ENCODE assay signal across 21 cellular contexts in genomic region chr13:109773786-109774185, GRCh38.
"Had no signal": no experiment of that assay in that cellular context is flagged by ENCODE, and none has a peak within 500 bp of the region (broad histone marks: within the 10 kb centered on the region; RNA-seq: fewer than 3 reads in every experiment).

No MANE protein-coding gene starts in this region.

- H3K9me3 Mint-ChIP-seq: activated CD8-positive, alpha-beta T cell treated with anti-CD3 and anti-CD28 coated beads for 36 hours; activated naive CD8-positive, alpha-beta T cell treated with anti-CD3 and anti-CD28 coated beads, Interleukin-2, amount 10 ng/mL, durations not matched to agents 7 days and 5 days; stimulated activated naive B cell treated with anti-CD40 and anti-IgM and Interleukin-4, amounts not matched to agents 10 μg/mL and 1 μg/mL and 100 μg/mL, for 72 hours; T-cell had no signal

- ATAC-seq: left ventricle myocardium superior; stimulated activated naive B cell treated with anti-CD40 and anti-IgM and Interleukin-4, amounts not matched to agents 10 μg/mL and 1 μg/mL and 100 μg/mL, for 72 hours; T-cell had no signal

- H3K27me3 ChIP-seq: brain microvascular endothelial cell, dorsolateral prefrontal cortex, sigmoid colon, spleen, suprapubic skin, transverse colon had no signal

- H3K9me3 ChIP-seq: sigmoid colon, spleen, suprapubic skin, transverse colon had no signal

- H3K27ac Mint-ChIP-seq: activated naive CD8-positive, alpha-beta T cell treated with anti-CD3 and anti-CD28 coated beads, Interleukin-2, amount 10 ng/mL, durations not matched to agents 7 days and 5 days; nephron progenitor cell; stimulated activated naive B cell treated with anti-CD40 and anti-IgM and Interleukin-4, amounts not matched to agents 10 μg/mL and 1 μg/mL and 100 μg/mL, for 72 hours; T-cell had no signal

- H3K27ac ChIP-seq: brain microvascular endothelial cell, dorsolateral prefrontal cortex, sigmoid colon, spleen, suprapubic skin, transverse colon had no signal

- H3K27me3 Mint-ChIP-seq: activated CD8-positive, alpha-beta T cell treated with anti-CD3 and anti-CD28 coated beads for 36 hours; activated naive CD8-positive, alpha-beta T cell treated with anti-CD3 and anti-CD28 coated beads, Interleukin-2, amount 10 ng/mL, durations not matched to agents 7 days and 5 days; stimulated activated naive B cell treated with anti-CD40 and anti-IgM and Interleukin-4, amounts not matched to agents 10 μg/mL and 1 μg/mL and 100 μg/mL, for 72 hours; T-cell had no signal

- FAIRE-seq: colon had no signal

- H3K4me3 ChIP-seq: dorsolateral prefrontal cortex, sigmoid colon, spleen, suprapubic skin, transverse colon had no signal

- DNase-seq: activated CD4-positive, CD25-positive, alpha-beta regulatory T cell; activated gamma-delta T cell; activated naive CD8-positive, alpha-beta T cell treated with anti-CD3 and anti-CD28 coated beads, Interleukin-2, amount 10 ng/mL, durations not matched to agents 7 days and 5 days; anterior cingulate cortex; brain microvascular endothelial cell; central memory CD4-positive, alpha-beta T cell; dorsolateral prefrontal cortex; left ventricle myocardium superior; nephron progenitor cell; occipital lobe; posterior cingulate gyrus; sigmoid colon; spleen; stimulated activated CD4-positive, alpha-beta T cell treated with anti-CD3 and anti-CD28 coated beads, Interleukin-4, amount 100 ng/mL, for 4 hours; stimulated activated naive B cell treated with anti-CD40 and anti-IgM and Interleukin-4, amounts not matched to agents 10 μg/mL and 1 μg/mL and 100 μg/mL, for 72 hours; T-cell; T-helper 9 cell; transverse colon had no signal

- H3K4me3 Mint-ChIP-seq: activated CD8-positive, alpha-beta T cell treated with anti-CD3 and anti-CD28 coated beads for 36 hours; activated naive CD8-positive, alpha-beta T cell treated with anti-CD3 and anti-CD28 coated beads, Interleukin-2, amount 10 ng/mL, durations not matched to agents 7 days and 5 days; nephron progenitor cell; stimulated activated naive B cell treated with anti-CD40 and anti-IgM and Interleukin-4, amounts not matched to agents 10 μg/mL and 1 μg/mL and 100 μg/mL, for 72 hours; T-cell had no signal
